ENCODE assay signal across 8 cellular contexts in the genomic region with DNA sequence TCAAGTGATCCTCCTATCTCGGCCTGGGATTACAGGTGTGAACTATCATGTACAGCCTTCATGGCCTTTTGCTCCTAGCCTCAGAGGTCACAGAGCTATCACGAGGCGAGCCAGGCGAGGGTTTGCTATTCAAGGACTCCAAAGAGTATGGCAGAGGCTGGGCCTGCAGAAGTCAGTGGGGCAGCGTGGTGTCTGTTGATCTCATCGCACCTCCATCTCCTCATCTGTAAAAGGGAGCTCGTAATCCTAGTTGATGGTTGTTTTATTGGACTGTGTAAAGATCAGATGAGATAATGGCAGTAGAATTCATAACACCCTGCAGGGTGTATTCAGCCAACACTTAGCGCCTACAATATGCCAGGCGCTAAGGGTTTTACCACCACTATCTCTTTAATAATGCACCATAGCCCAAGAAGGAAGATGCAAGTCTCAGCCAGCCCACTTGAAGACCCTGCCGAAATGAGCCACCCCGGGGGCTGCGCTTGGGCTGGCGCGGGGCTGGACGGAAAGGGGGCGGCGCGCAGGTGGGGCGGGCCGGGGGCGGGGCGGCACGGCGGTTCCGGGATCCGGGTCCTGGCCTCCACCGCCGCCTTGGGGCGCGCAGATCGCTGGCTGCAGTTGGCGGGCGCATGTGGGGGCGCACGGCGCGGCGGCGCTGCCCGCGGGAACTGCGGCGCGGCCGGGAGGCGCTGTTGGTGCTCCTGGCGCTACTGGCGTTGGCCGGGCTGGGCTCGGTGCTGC. TPM values are rescaled to one million over a fixed set of nuclear protein-coding genes. Genes with fewer than 3 reads are reported as not detected.
A peak's percentile ranks its signal among the peaks of the same experiment; 100 is the strongest.
DNase-seq lines count a peak whose midpoint lies in the region; ATAC-seq lines count a peak whose summit lies in the region.

A gene with protein sequence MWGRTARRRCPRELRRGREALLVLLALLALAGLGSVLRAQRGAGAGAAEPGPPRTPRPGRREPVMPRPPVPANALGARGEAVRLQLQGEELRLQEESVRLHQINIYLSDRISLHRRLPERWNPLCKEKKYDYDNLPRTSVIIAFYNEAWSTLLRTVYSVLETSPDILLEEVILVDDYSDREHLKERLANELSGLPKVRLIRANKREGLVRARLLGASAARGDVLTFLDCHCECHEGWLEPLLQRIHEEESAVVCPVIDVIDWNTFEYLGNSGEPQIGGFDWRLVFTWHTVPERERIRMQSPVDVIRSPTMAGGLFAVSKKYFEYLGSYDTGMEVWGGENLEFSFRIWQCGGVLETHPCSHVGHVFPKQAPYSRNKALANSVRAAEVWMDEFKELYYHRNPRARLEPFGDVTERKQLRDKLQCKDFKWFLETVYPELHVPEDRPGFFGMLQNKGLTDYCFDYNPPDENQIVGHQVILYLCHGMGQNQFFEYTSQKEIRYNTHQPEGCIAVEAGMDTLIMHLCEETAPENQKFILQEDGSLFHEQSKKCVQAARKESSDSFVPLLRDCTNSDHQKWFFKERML (plus strand): TSS at position 601 of the 741 bp plus-strand sequence. CDS start 29 bp downstream, at position 630.

- H3K9ac ChIP-seq in mesendoderm (ENCODE audit: low read length): peak within 1 kb of the TSS; percentile 64

- peak within 1 kb of the TSS; percentile 72 for H3K4me3 Mint-ChIP-seq in dendritic cell treated with granulocyte-macrophage colony-stimulating factor and Interleukin-4, amounts not matched to agents 40 ng/mL and 50 ng/mL, for 4 days

- no peak within 1 kb of the TSS for H3K4ac ChIP-seq in mesendoderm (ENCODE audit: low read depth, low read length)

- no peak within 1 kb of the TSS for H4K8ac ChIP-seq in mesendoderm (ENCODE audit: low read depth, low read length)

- no peaks in the 10 kb centered on the region for H3K79me1 ChIP-seq in mesendoderm (ENCODE audit: low read length)

- H4K5ac ChIP-seq in mesendoderm (ENCODE audit: low read length): no peak within 1 kb of the TSS

- H3K36me3 ChIP-seq in mesendoderm (ENCODE audit: control insufficient read depth, insufficient read depth, low read length): no peaks in the 10 kb centered on the region

- no peaks in the 10 kb centered on the region for H3K27me3 ChIP-seq in mesendoderm (ENCODE audit: insufficient read depth, low read length, poor library complexity)

- H3K36me3 Mint-ChIP-seq in dendritic cell treated with granulocyte-macrophage colony-stimulating factor and Interleukin-4, amounts not matched to agents 40 ng/mL and 50 ng/mL, for 4 days (ENCODE audit: low read depth): no peaks in the 10 kb centered on the region

- no CpG with 5 or more reads among the region's 50 CpGs for WGBS in mesendoderm (ENCODE audit: extremely low coverage, insufficient coverage, low lambda C conversion rate)

- no peaks in the 10 kb centered on the region for H3K9me3 Mint-ChIP-seq in dendritic cell treated with granulocyte-macrophage colony-stimulating factor and Interleukin-4, amounts not matched to agents 40 ng/mL and 50 ng/mL, for 4 days

- H3K56ac ChIP-seq in mesendoderm (ENCODE audit: low read length): peak within 1 kb of the TSS; percentile 80

- H3K4me1 ChIP-seq in mesendoderm (ENCODE audit: control insufficient read depth, low read depth, low read length): no peaks in the 10 kb centered on the region

- ATAC-seq in GM18511 (IDR thresholded peaks at IDR 0.05; ENCODE audit: unreplicated experiment) (peak; percentile 54), GM18519 (IDR thresholded peaks at IDR 0.05; ENCODE audit: low FRiP score, unreplicated experiment) (no peak)
- ATAC-seq in activated CD4-positive, CD25-positive, alpha-beta regulatory T cell treated with anti-CD3 and anti-CD28 coated beads, Interleukin-2, amount 50 U/mL, for 24 hours: peak; percentile 45 to 52

- peak within 1 kb of the TSS; percentile 72 for H3K18ac ChIP-seq in mesendoderm (ENCODE audit: low read length)

- peak within 1 kb of the TSS; percentile 15 for H2BK120ac ChIP-seq in mesendoderm (ENCODE audit: low read depth, low read length)

- H2BK5ac ChIP-seq in mesendoderm (ENCODE audit: low read length): no peak within 1 kb of the TSS

- no peak within 1 kb of the TSS for H2BK15ac ChIP-seq in mesendoderm (replicated peaks; ENCODE audit: low read depth)

- peak within 1 kb of the TSS; percentile 69 for H3K4me3 ChIP-seq in Jurkat, Clone E6-1 (ENCODE audit: low read length)
- H3K4me3 ChIP-seq in mesendoderm (ENCODE audit: low read length): peak within 1 kb of the TSS; percentile 41

- peaks cover 55% of the 10 kb centered on the region for H3K27me3 Mint-ChIP-seq in dendritic cell treated with granulocyte-macrophage colony-stimulating factor and Interleukin-4, amounts not matched to agents 40 ng/mL and 50 ng/mL, for 4 days

- no peak within 1 kb of the TSS for H3K23ac ChIP-seq in mesendoderm (ENCODE audit: low read length)

- H2AK5ac ChIP-seq in mesendoderm (ENCODE audit: low read length): no peak within 1 kb of the TSS

- no peak within 1 kb of the TSS for H3K27ac ChIP-seq in mesendoderm (ENCODE audit: low read depth, low read length)

- H3K79me2 ChIP-seq in mesendoderm (ENCODE audit: control insufficient read depth, insufficient read depth, low read length): no peaks in the 10 kb centered on the region

- peaks cover 52% of the 10 kb centered on the region for H3K4me1 Mint-ChIP-seq in dendritic cell treated with granulocyte-macrophage colony-stimulating factor and Interleukin-4, amounts not matched to agents 40 ng/mL and 50 ng/mL, for 4 days (ENCODE audit: low read depth)

- intact Hi-C loops in dendritic cell treated with granulocyte-macrophage colony-stimulating factor and Interleukin-4, amounts not matched to agents 40 ng/mL and 50 ng/mL, for 4 days (cut with micrococcal nuclease): no loop called here

- H3K27ac Mint-ChIP-seq in dendritic cell treated with granulocyte-macrophage colony-stimulating factor and Interleukin-4, amounts not matched to agents 40 ng/mL and 50 ng/mL, for 4 days: no peak within 1 kb of the TSS

- peak within 1 kb of the TSS; percentile 53 for H3K4me2 ChIP-seq in mesendoderm (ENCODE audit: low read length)

- DNase-seq in Jurkat, Clone E6-1 (ENCODE audit: low read depth, low spot score): no peak
- peak; percentile 57 for DNase-seq in mesendoderm
- peak; percentile 64 for DNase-seq in stimulated activated CD8-positive, alpha-beta memory T cell treated with anti-CD3 and anti-CD28 coated beads, Interleukin-4, amount 100 ng/mL, for 48 hours
- DNase-seq in pons (ENCODE audit: low spot score): no peak

RNA-seq across cellular contexts. Expression of the gene that starts here (rescaled TPM):
- 27.5 TPM for polyA plus RNA-seq in Jurkat, Clone E6-1 (2012; ENCODE audit: insufficient read depth, insufficient read length)
- polyA plus RNA-seq in mesendoderm (2013, experiment 1 of 2): 5.1 TPM
- polyA plus RNA-seq in mesendoderm (2013, experiment 2 of 2): 5.4 TPM

Comparison
In these comparisons a context has a peak if more than half of its experiments do, and no peak if none do; other contexts are left out.
1. DNase-seq: peak in mesendoderm (single experiment) and stimulated activated CD8-positive, alpha-beta memory T cell treated with anti-CD3 and anti-CD28 coated beads, Interleukin-4, amount 100 ng/mL, for 48 hours (single experiment); none in Jurkat, Clone E6-1 (single experiment) and pons (single experiment).